ENCODE assay signal across 8 cellular contexts in the genomic region with DNA sequence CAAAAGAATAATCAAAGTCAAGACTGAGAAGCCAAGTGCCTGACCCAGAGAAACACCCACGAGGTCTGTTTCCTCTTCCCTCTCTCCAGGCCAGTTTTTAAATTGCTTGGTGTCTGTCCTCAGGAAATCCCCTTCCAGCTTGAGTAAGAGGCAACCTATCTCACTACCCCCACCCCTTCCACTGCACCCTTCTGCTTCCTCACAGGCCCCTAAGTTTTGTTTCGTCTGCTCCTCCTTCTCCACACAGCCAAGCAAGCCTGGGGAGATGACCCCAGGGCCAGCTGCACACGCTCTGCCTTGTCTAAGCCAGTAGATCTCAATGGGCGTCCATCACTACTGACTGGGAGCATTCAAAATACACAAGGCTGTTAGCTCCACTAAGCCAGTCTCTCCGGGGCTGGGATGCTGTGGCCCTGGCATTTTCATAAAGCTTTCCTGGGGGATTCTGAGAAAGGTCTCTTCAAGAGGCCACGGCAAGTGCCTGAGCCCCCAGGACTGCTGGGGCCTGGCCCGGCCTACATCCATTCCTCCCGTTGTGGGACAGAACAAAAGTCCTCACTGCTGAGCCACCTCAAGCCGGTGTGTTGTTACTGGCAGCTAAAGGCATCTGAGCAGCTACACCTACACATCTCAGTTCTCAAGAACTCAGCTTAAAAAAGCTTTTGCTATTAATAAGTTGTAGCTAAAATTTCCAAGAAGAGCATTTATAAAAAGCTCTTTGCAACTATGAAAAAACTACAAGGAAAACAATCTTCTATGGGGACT. TPM values are rescaled to one million over a fixed set of nuclear protein-coding genes. Genes with fewer than 3 reads are reported as not detected.
A peak's percentile ranks its signal among the peaks of the same experiment; 100 is the strongest.
DNase-seq lines count a peak whose midpoint lies in the region; ATAC-seq and TF ChIP-seq lines count a peak whose summit lies in the region.

No MANE protein-coding gene starts in this region.

- peak; percentile 40 for ATAC-seq in gastroesophageal sphincter
- ATAC-seq in HG03378 (IDR thresholded peaks at IDR 0.05; ENCODE audit: unreplicated experiment), result no peak
- no peak for ATAC-seq in GM19452 (IDR thresholded peaks at IDR 0.05; ENCODE audit: unreplicated experiment)

- CTCF ChIA-PET in RWPE1 (lab: Yijun Ruan, JAX), result interaction anchor here (0.6 to 0.7 kb wide), 2 partner anchors 28 to 666 kb away, joined by 3 to 4 read pairs; no protein-coding TSS in a partner anchor

- no peaks in the 10 kb centered on the region for H3K27me3 ChIP-seq in gastroesophageal sphincter

- no peak overlapping the region for H3K4me3 ChIP-seq in gastroesophageal sphincter

- H3K9me3 ChIP-seq in gastroesophageal sphincter, result no peaks in the 10 kb centered on the region

- WGBS in gastroesophageal sphincter (ENCODE audit: low coverage in 1 of 2), 2 donors, result 0 to 59% methylated on average over 1 to 7 of the region's 9 CpGs

- intact Hi-C loops in posterior cingulate gyrus (cut with DNase I), result no loop called here

- DNase-seq in activated T-cell treated with anti-CD3 and anti-CD28 coated beads for 48 hours (ENCODE audit: low read depth), result peak; percentile 25
- DNase-seq in activated T-cell treated with anti-CD3 and anti-CD28 coated beads, Interleukin-2, amount 50 U/mL, for 1 hour, result no peak
- DNase-seq in RWPE1 (ENCODE audit: low spot score), result no peak
- DNase-seq in superior temporal gyrus (ENCODE audit: extremely low spot score), result peak; percentile 51
- no peak for DNase-seq in posterior cingulate gyrus

- TF ChIP-seq CTCF in RWPE1 (conservative IDR thresholded peaks at IDR 0.05; ENCODE audit: low read depth), result no peak
- no peak for TF ChIP-seq CTCF in gastroesophageal sphincter (IDR thresholded peaks at IDR 0.05)

- H3K4me1 ChIP-seq in gastroesophageal sphincter, result peaks cover 0 to 34% (median 8%) of the 10 kb centered on the region in 3 donors

- no peak for TF ChIP-seq EP300 in gastroesophageal sphincter (IDR thresholded peaks at IDR 0.05)

- H3K27ac ChIP-seq in RWPE1 (peak overlapping the region; percentile 22), gastroesophageal sphincter (peak overlapping the region in 1 of 4 donors; percentile 22)

- TF ChIP-seq POLR2A in gastroesophageal sphincter (IDR thresholded peaks at IDR 0.05), result no peak

- H3K36me3 ChIP-seq in gastroesophageal sphincter, result peaks cover 0 to 77% of the 10 kb centered on the region in 2 donors

- POLR2A ChIA-PET in RWPE1 (lab: Yijun Ruan, JAX; ENCODE audit: low non-redundant PET), result no interaction called here

RNA-seq across cellular contexts. Expression of a gene that starts 14.9 kb away (rescaled TPM):
- total RNA-seq in gastroesophageal sphincter, result 1 to 10 TPM in 1 of 4 donors, under 1 TPM in 1, not detected in 2; 0.39 to 1.2 TPM

RNA-seq across cellular contexts. Expression of a gene that starts 17.4 kb away (rescaled TPM):
- 10 to 100 TPM; 12.3 to 22.7 (median 16.7) TPM for total RNA-seq in gastroesophageal sphincter

RNA-seq across cellular contexts. Expression of a gene that starts 17.7 kb away (rescaled TPM):
- total RNA-seq in gastroesophageal sphincter, result 10 to 100 TPM; 30.1 to 43.2 (median 37.7) TPM

RNA-seq across cellular contexts. Expression of a gene that starts 34.1 kb away (rescaled TPM):
- 10 to 100 TPM; 25.1 to 41.9 (median 37.3) TPM for total RNA-seq in gastroesophageal sphincter

RNA-seq across cellular contexts. Expression of a gene that starts 34.4 kb away (rescaled TPM):
- 10 to 100 TPM; 14.4 to 24.6 (median 19.7) TPM for total RNA-seq in gastroesophageal sphincter

Comparison
In these comparisons a context has a peak if more than half of its experiments do, and no peak if none do; other contexts are left out.
1. DNase-seq: peak in activated T-cell treated with anti-CD3 and anti-CD28 coated beads for 48 hours (single experiment) and superior temporal gyrus (single experiment); none in activated T-cell treated with anti-CD3 and anti-CD28 coated beads, Interleukin-2, amount 50 U/mL, for 1 hour (single experiment), RWPE1 (single experiment) and posterior cingulate gyrus (0 of 10).